Comparison of ENCODE assay signal across 13 cellular contexts in the genomic region with DNA sequence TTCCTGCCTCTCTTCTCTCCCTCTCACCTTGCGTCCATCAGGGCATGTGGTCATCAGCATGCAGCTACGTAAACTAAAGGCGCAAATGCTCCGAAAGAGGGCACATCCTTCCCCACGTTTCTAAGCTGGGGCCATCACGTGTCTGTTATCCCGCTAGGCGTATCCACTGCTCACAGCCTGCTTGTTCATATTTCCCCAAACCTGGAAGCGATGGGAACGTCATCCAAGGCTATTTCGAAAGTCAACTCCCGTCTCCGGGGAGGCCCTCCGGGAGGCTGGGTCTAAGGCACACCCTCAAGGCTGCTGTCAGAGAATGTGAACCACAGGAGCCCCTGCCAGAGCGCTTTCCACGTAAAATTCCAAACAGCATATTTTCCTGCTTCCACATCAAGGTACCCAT.
A peak's percentile ranks its signal among the peaks of the same experiment; 100 is the strongest.
DNase-seq lines count a peak whose midpoint lies in the region; TF ChIP-seq lines count a peak whose summit lies in the region.
"Had no signal": no experiment of that assay in that cellular context is flagged by ENCODE, and none has a peak within 500 bp of the region (broad histone marks: within the 10 kb centered on the region; RNA-seq: fewer than 3 reads in every experiment).

No MANE protein-coding gene starts in this region.

- H3K27ac ChIP-seq in esophagus squamous epithelium (peak overlapping the region in 3 of 4 donors; percentile 81 to 90 (median 84)), stomach (peak overlapping the region in 4 of 5 donors; percentile 68 to 90 (median 77)), SK-N-SH (ENCODE audit: low read depth in 2 of 2, low read length in 1 of 2) (no peak overlapping the region)

- POLR2A ChIA-PET in SK-N-SH (lab: Yijun Ruan, JAX), result no interaction called here

- H4K20me1 ChIP-seq in SK-N-SH (ENCODE audit: insufficient read depth), result peaks cover 49% of the 10 kb centered on the region

- no peak overlapping the region for H3K27ac Mint-ChIP-seq in mesothelial cell of epicardium
- H3K27ac Mint-ChIP-seq: natural killer cell had no signal

- no peaks in the 10 kb centered on the region for H3K27me3 Mint-ChIP-seq in mesothelial cell of epicardium (ENCODE audit: low read depth)

- H3K79me2 ChIP-seq in SK-N-SH (ENCODE audit: insufficient read depth), result peaks cover 62% of the 10 kb centered on the region

- peaks cover 3% of the 10 kb centered on the region for H3K36me3 Mint-ChIP-seq in mesothelial cell of epicardium
- H3K36me3 Mint-ChIP-seq: natural killer cell had no signal

- H3K9me3 Mint-ChIP-seq in mesothelial cell of epicardium, result no peaks in the 10 kb centered on the region
- H3K9me3 Mint-ChIP-seq: natural killer cell had no signal

- H3K36me3 ChIP-seq in esophagus squamous epithelium (no peaks in the 10 kb centered on the region), stomach (no peaks in the 10 kb centered on the region), SK-N-SH (replicated peaks in 1 of 2; ENCODE audit: control insufficient read depth in 1 of 2, insufficient read depth in 2 of 2, low read length in 1 of 2) (no peaks in the 10 kb centered on the region)

- CTCF ChIA-PET in SK-N-SH (lab: Yijun Ruan, JAX), result no interaction called here

- TF ChIP-seq POLR2A in esophagus squamous epithelium (IDR thresholded peaks at IDR 0.05) (no peak), stomach (IDR thresholded peaks at IDR 0.05) (no peak)

- H3K27me3 ChIP-seq in esophagus squamous epithelium (no peaks in the 10 kb centered on the region), stomach (no peaks in the 10 kb centered on the region), SK-N-SH (ENCODE audit: insufficient read depth) (no peaks in the 10 kb centered on the region)

- no peak for TF ChIP-seq CTCF in esophagus squamous epithelium (IDR thresholded peaks at IDR 0.05)
- TF ChIP-seq CTCF in stomach (IDR thresholded peaks at IDR 0.05), result no peak
- TF ChIP-seq CTCF in SK-N-SH (IDR thresholded peaks at IDR 0.05), result no peak
- TF ChIP-seq CTCF in mesothelial cell of epicardium (IDR thresholded peaks at IDR 0.05; ENCODE audit: unreplicated experiment), result no peak

- no peak for TF ChIP-seq RAD21 in SK-N-SH (IDR thresholded peaks at IDR 0.05; ENCODE audit: low read length)

- H3K9me3 ChIP-seq in esophagus squamous epithelium (no peaks in the 10 kb centered on the region), stomach (no peaks in the 10 kb centered on the region), SK-N-SH (no peaks in the 10 kb centered on the region)

- WGBS in esophagus squamous epithelium, 2 donors, result 88 to 89% methylated on average over 16 of the region's 16 CpGs
- 69 to 92% (median 90%) methylated on average over 16 of the region's 16 CpGs for WGBS in stomach, 5 donors
- WGBS in SK-N-SH (ENCODE audit: low lambda C conversion rate), result 95% methylated on average over 11 of the region's 16 CpGs

- H3K9me2 ChIP-seq in SK-N-SH, result no peaks in the 10 kb centered on the region

- H3F3A ChIP-seq in SK-N-SH (replicated peaks; ENCODE audit: insufficient read depth), result no peaks in the 10 kb centered on the region

- DNase-seq in GM04504 (ENCODE audit: low read depth) (peak; percentile 86), esophagus squamous epithelium (lab: John Stamatoyannopoulos, UW) (no peak), mesenteric fat pad (ENCODE audit: low spot score) (peak; percentile 88), stomach (peak; percentile 24), NCI-H1694 treated with DMSO at 0.1 percent for 48 hours (lab: John Stamatoyannopoulos, UW) (no peak), AG08396 (ENCODE audit: low spot score) (no peak), SK-N-SH (no peak), mesothelial cell of epicardium (ENCODE audit: low spot score in 2 of 2, unreplicated experiment in 2 of 2) (no peak)
- DNase-seq: activated CD4-positive, alpha-beta T cell treated with anti-CD3 and anti-CD28 coated beads, Interleukin-2, amount 50 U/mL, for 1 hour; DMS 273 treated with DMSO at 0.1 percent for 48 hours; natural killer cell; NCI-H1417; T-helper 2 cell had no signal

- H3K9ac ChIP-seq in SK-N-SH, result no peak overlapping the region

- TF ChIP-seq EP300 in stomach (IDR thresholded peaks at IDR 0.05) (peak; percentile 79), SK-N-SH (IDR thresholded peaks at IDR 0.05; ENCODE audit: borderline replicate concordance in 1 of 2, low read depth in 1 of 2, low read length in 1 of 2) (no peak)

- no peak overlapping the region for H3K4me3 Mint-ChIP-seq in mesothelial cell of epicardium
- H3K4me3 Mint-ChIP-seq: natural killer cell had no signal

- H3K4me3 ChIP-seq in esophagus squamous epithelium (no peak overlapping the region), stomach (no peak overlapping the region), SK-N-SH (ENCODE audit: low read depth in 2 of 2, low read length in 1 of 2) (no peak overlapping the region)

- peaks cover 15 to 72% (median 27%) of the 10 kb centered on the region in 3 donors for H3K4me1 ChIP-seq in esophagus squamous epithelium
- H3K4me1 ChIP-seq in stomach, result peaks cover 5 to 58% (median 23%) of the 10 kb centered on the region in 4 donors
- peaks cover 0 to 39% of the 10 kb centered on the region in 2 experiments; a peak in 1 of 4 replicates for H3K4me1 ChIP-seq in SK-N-SH (ENCODE audit: control insufficient read depth in 1 of 2, insufficient read depth in 2 of 2, low read depth in 1 of 2, low read length in 1 of 2)

- H3K4me2 ChIP-seq in SK-N-SH, result no peak overlapping the region

- intact Hi-C loops in esophagus squamous epithelium (cut with DNase I) (no loop called here), stomach (cut with DNase I; ENCODE audit: low total_unique reads) (no loop called here)

- H3K4me1 Mint-ChIP-seq in mesothelial cell of epicardium, result peaks cover 40% of the 10 kb centered on the region

- H2AFZ ChIP-seq in SK-N-SH (ENCODE audit: low read depth), result no peak overlapping the region

TF ChIP-seq in SK-N-SH, 30 proteins besides CTCF, POLR2A, EP300 and RAD21:
- TF ChIP-seq JUND (IDR thresholded peaks at IDR 0.05) (no peak), EZH2phosphoT487 (IDR thresholded peaks at IDR 0.05; ENCODE audit: borderline replicate concordance, low read depth) (no peak), NFIC (IDR thresholded peaks at IDR 0.05; ENCODE audit: borderline replicate concordance) (no peak)

Comparison
In these comparisons a context has a peak if more than half of its experiments do, and no peak if none do; other contexts are left out.
1. DNase-seq: peak in GM04504 (single experiment), mesenteric fat pad (single experiment) and stomach (single experiment); none in esophagus squamous epithelium (single experiment), NCI-H1694 treated with DMSO at 0.1 percent for 48 hours (single experiment), AG08396 (single experiment), SK-N-SH (single experiment) and mesothelial cell of epicardium (0 of 2).
2. H3K27ac ChIP-seq: peak in esophagus squamous epithelium (3 of 4) and stomach (4 of 5); none in SK-N-SH (0 of 2).